ENCODE assay signal across 21 cellular contexts in the genomic region with DNA sequence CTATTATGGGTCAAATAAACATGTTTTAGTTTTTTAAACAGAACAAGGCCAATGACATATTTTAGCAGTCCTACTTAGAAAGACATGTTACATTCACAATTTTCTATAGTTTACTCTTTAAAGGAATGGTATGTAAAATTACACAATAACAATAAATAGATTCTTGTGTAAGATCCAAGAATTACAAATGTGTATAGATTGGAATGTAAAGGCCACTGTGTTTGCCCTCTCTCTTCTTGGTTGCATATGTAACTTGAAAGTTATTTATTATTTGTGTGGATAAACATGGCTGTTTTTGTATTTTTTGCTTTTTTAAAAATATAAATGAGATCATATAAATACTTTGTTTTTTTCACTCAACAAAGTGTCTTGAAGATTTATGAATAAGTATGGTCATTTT.
"Had no signal": no experiment of that assay in that cellular context is flagged by ENCODE, and none has a peak within 500 bp of the region (broad histone marks: within the 10 kb centered on the region; RNA-seq: fewer than 3 reads in every experiment).

No MANE protein-coding gene starts in this region.

- H3K36me3 ChIP-seq: esophagus squamous epithelium, heart right ventricle, neural progenitor cell, ovary, right atrium auricular region, sigmoid colon, stomach, thoracic aorta had no signal

- DNase-seq: esophagus squamous epithelium; foreskin melanocyte; heart right ventricle; hypothalamus; islet precursor cell; mammary epithelial cell; nucleus accumbens; ovary; sigmoid colon; stimulated activated CD4-positive, alpha-beta T cell treated with anti-CD3 and anti-CD28 coated beads, Interleukin-12 subunit alpha, Interleukin-12 subunit beta, amount 100 ng/mL, for 4 hours; stimulated activated naive CD4-positive, alpha-beta T cell; stomach; substantia nigra; trophoblast cell had no signal

- H3K9me3 Mint-ChIP-seq: dendritic cell treated with granulocyte-macrophage colony-stimulating factor and Interleukin-4, amounts not matched to agents 40 ng/mL and 50 ng/mL, for 4 days; neural progenitor cell had no signal

- H3K9me3 ChIP-seq: esophagus squamous epithelium, heart right ventricle, ovary, right atrium auricular region, sigmoid colon, stomach, thoracic aorta had no signal

- H3K27me3 Mint-ChIP-seq: dendritic cell treated with granulocyte-macrophage colony-stimulating factor and Interleukin-4, amounts not matched to agents 40 ng/mL and 50 ng/mL, for 4 days; natural killer cell treated with Interleukin-12 subunit alpha and Interleukin-12 subunit beta and Interleukin-15 and Interleukin-18, amount 100 ng/mL, for 72 hours had no signal

- ATAC-seq: heart right ventricle; left lobe of liver; natural killer cell treated with Interleukin-12 subunit alpha and Interleukin-12 subunit beta and Interleukin-15 and Interleukin-18, amount 100 ng/mL, for 72 hours had no signal

- H3K4me1 ChIP-seq: esophagus squamous epithelium, heart right ventricle, right atrium auricular region, sigmoid colon, stomach had no signal

- H3K27ac Mint-ChIP-seq: dendritic cell treated with granulocyte-macrophage colony-stimulating factor and Interleukin-4, amounts not matched to agents 40 ng/mL and 50 ng/mL, for 4 days; natural killer cell treated with Interleukin-12 subunit alpha and Interleukin-12 subunit beta and Interleukin-15 and Interleukin-18, amount 100 ng/mL, for 72 hours; neural progenitor cell had no signal

- H3K36me3 Mint-ChIP-seq: natural killer cell treated with Interleukin-12 subunit alpha and Interleukin-12 subunit beta and Interleukin-15 and Interleukin-18, amount 100 ng/mL, for 72 hours; neural progenitor cell had no signal

- H3K27ac ChIP-seq: esophagus squamous epithelium, heart right ventricle, neural progenitor cell, ovary, right atrium auricular region, sigmoid colon, skin epidermis, stomach, thoracic aorta had no signal

- H3K27me3 ChIP-seq: esophagus squamous epithelium, heart right ventricle, neural progenitor cell, ovary, right atrium auricular region, sigmoid colon, stomach had no signal

- H3K4me3 ChIP-seq: esophagus squamous epithelium, heart right ventricle, neural progenitor cell, ovary, right atrium auricular region, sigmoid colon, skin epidermis, stomach, thoracic aorta had no signal

- H3K4me3 Mint-ChIP-seq: dendritic cell treated with granulocyte-macrophage colony-stimulating factor and Interleukin-4, amounts not matched to agents 40 ng/mL and 50 ng/mL, for 4 days; natural killer cell treated with Interleukin-12 subunit alpha and Interleukin-12 subunit beta and Interleukin-15 and Interleukin-18, amount 100 ng/mL, for 72 hours; neural progenitor cell had no signal
